In genomic region chr1:36306210-36306901, GRCh38 we compare ENCODE assay signal across 8 cellular contexts. TPM values are rescaled to one million over a fixed set of nuclear protein-coding genes. Genes with fewer than 3 reads are reported as not detected.
DNase-seq lines count a peak whose midpoint lies in the region; ATAC-seq, FAIRE-seq and TF ChIP-seq lines count a peak whose summit lies in the region.

SH3D21 (plus strand) TSS chr1:36306368; CDS start chr1:36306421, 53 bp downstream.

- H3K4me3 ChIP-seq in HUES64 (ENCODE audit: low read length), result peak within 1 kb of the TSS; percentile 70
- peak within 1 kb of the TSS; percentile 94 for H3K4me3 ChIP-seq in colonic mucosa
- peak within 1 kb of the TSS; percentile 51 for H3K4me3 ChIP-seq in lung
- peak within 1 kb of the TSS; percentile 94 for H3K4me3 ChIP-seq in thoracic aorta

- peaks cover 7% of the 10 kb centered on the region for H3K4me1 Mint-ChIP-seq in T-helper 17 cell

- H3K27me3 Mint-ChIP-seq in T-helper 17 cell, result no peaks in the 10 kb centered on the region

- ATAC-seq in GM21526 (IDR thresholded peaks at IDR 0.05; ENCODE audit: low FRiP score, unreplicated experiment), result peak; percentile 33
- ATAC-seq in T-helper 17 cell, result peak; percentile 57
- ATAC-seq in lung (ENCODE audit: insufficient read depth, low FRiP score), result peak; percentile 61
- no peak for ATAC-seq in thoracic aorta (ENCODE audit: insufficient number of reproducible peaks, low FRiP score, low read depth)

- intact Hi-C loops in colonic mucosa (cut with DNase I), result no loop called here

- H3K27ac ChIP-seq in HUES64 (ENCODE audit: low read depth, low read length) (peak within 1 kb of the TSS; percentile 78; the same call in 1 of the 2 replicates), colonic mucosa (peak within 1 kb of the TSS; percentile 90), lung (ENCODE audit: low read depth in 1 of 2, low read length in 1 of 2) (peak within 1 kb of the TSS; percentile 68 to 92), thoracic aorta (peak within 1 kb of the TSS; percentile 45 to 62)

- H3K36me3 ChIP-seq in HUES64 (ENCODE audit: insufficient read depth, low read length), result peaks cover 55% of the 10 kb centered on the region
- peaks cover 4% of the 10 kb centered on the region for H3K36me3 ChIP-seq in colonic mucosa
- peaks cover 20 to 27% of the 10 kb centered on the region in 2 donors for H3K36me3 ChIP-seq in lung (ENCODE audit: control insufficient read depth in 2 of 2, insufficient read depth in 2 of 2, low read length in 2 of 2)
- H3K36me3 ChIP-seq in thoracic aorta, result peaks cover 23% of the 10 kb centered on the region

- TF ChIP-seq CTCF in colonic mucosa (IDR thresholded peaks at IDR 0.05), result no peak
- no peak for TF ChIP-seq CTCF in lung (IDR thresholded peaks at IDR 0.05; ENCODE audit: control extremely low read depth, extremely low read depth)
- peak; percentile 8 for TF ChIP-seq CTCF in thoracic aorta (IDR thresholded peaks at IDR 0.05)

- DNase-seq in EH (ENCODE audit: low read depth) (peak; percentile 42), T-helper 17 cell (peak; percentile 40 to 46 (median 44)), colonic mucosa (peak; percentile 80), lung (ENCODE audit: low spot score) (peak; percentile 61), thoracic aorta (ENCODE audit: low spot score) (no peak), H54 (ENCODE audit: insufficient read length, low spot score) (no peak)

- H3K9ac ChIP-seq in HUES64 (ENCODE audit: low read depth, low read length) (peak within 1 kb of the TSS; percentile 64), colonic mucosa (ENCODE audit: low read depth in 2 of 2, low read length in 2 of 2) (peak within 1 kb of the TSS; percentile 73 to 76)

- peak within 1 kb of the TSS; percentile 97 for H3K4me3 Mint-ChIP-seq in T-helper 17 cell

- 1% methylated on average over 65 of the region's 65 CpGs for WGBS in HUES64
- WGBS in lung, 2 donors, result 4 to 5% methylated on average over 60 to 65 of the region's 65 CpGs

- H3K27me3 ChIP-seq in HUES64 (ENCODE audit: insufficient read depth, low read length), result no peaks in the 10 kb centered on the region
- H3K27me3 ChIP-seq in colonic mucosa, result no peaks in the 10 kb centered on the region
- H3K27me3 ChIP-seq in lung (ENCODE audit: control insufficient read depth, insufficient read depth), result no peaks in the 10 kb centered on the region
- H3K27me3 ChIP-seq in thoracic aorta (replicated peaks; ENCODE audit: insufficient read depth), result no peaks in the 10 kb centered on the region

- TF ChIP-seq POLR2A in H54 (IDR thresholded peaks at IDR 0.05; ENCODE audit: low read depth, low read length), result no peak

- H3K27ac Mint-ChIP-seq in T-helper 17 cell, result peak within 1 kb of the TSS; percentile 57

- H3K9me3 ChIP-seq in HUES64 (ENCODE audit: insufficient read depth, low read depth, low read length) (no peaks in the 10 kb centered on the region), T-helper 17 cell (ENCODE audit: control insufficient read depth, low read length, poor library complexity, severe bottlenecking) (no peaks in the 10 kb centered on the region), colonic mucosa (no peaks in the 10 kb centered on the region), lung (ENCODE audit: control insufficient read depth in 2 of 2, insufficient read depth in 1 of 2, low read length in 1 of 2) (no peaks in the 10 kb centered on the region), thoracic aorta (no peaks in the 10 kb centered on the region)

- FAIRE-seq in H54 (lab: Jason Lieb, UNC), result no peak

- peaks cover 16% of the 10 kb centered on the region for H3K4me1 ChIP-seq in HUES64 (ENCODE audit: insufficient read depth, low read length)
- peaks cover 4% of the 10 kb centered on the region for H3K4me1 ChIP-seq in colonic mucosa
- H3K4me1 ChIP-seq in lung (ENCODE audit: control insufficient read depth in 2 of 2, insufficient read depth in 2 of 2, low read length in 2 of 2), result peaks cover 0 to 5% of the 10 kb centered on the region in 2 donors
- H3K4me1 ChIP-seq in thoracic aorta (ENCODE audit: control insufficient read depth in 1 of 2, low read depth in 2 of 2), result peaks cover 0 to 20% of the 10 kb centered on the region in 2 donors

- H3K36me3 Mint-ChIP-seq in T-helper 17 cell (ENCODE audit: low read depth), result peaks cover under 1% of the 10 kb centered on the region

RNA-seq across cellular contexts. Expression of gene SH3D21, which starts in this region (rescaled TPM):
- polyA plus RNA-seq in HUES64 (2013, experiment 1 of 2), result 5.9 TPM
- 7.3 TPM for polyA plus RNA-seq in HUES64 (2013, experiment 2 of 2)
- total RNA-seq in T-helper 17 cell, result 1 to 10 TPM; 1.4 to 1.9 TPM
- 10 to 100 TPM in 1 of 2 donors, 1 to 10 TPM in 1; 7.4 to 22.8 TPM for total RNA-seq in colonic mucosa
- total RNA-seq in lung, result 10 to 100 TPM; 13.5 to 16.6 TPM
- polyA plus RNA-seq in lung, result 1 to 10 TPM; 9.0 to 9.9 TPM
- total RNA-seq in thoracic aorta, result 1 to 10 TPM; 3.9 to 5.6 TPM

Comparison
In these comparisons a context has a peak if more than half of its experiments do, and no peak if none do; other contexts are left out.
1. DNase-seq: peak in EH (single experiment), T-helper 17 cell (3 of 3), colonic mucosa (single experiment) and lung (single experiment); none in thoracic aorta (single experiment) and H54 (single experiment).
2. Peak in every context shown above with its lines, with median percentiles within 50 percentile points of each other: H3K27ac ChIP-seq and H3K4me3 ChIP-seq.